22 cellular contexts compared by ENCODE assay signal in genomic region chr13:111480976-111481375, GRCh38.
A peak's percentile ranks its signal among the peaks of the same experiment; 100 is the strongest.
DNase-seq lines count a peak whose midpoint lies in the region; TF ChIP-seq lines count a peak whose summit lies in the region.
"Had no signal": no experiment of that assay in that cellular context is flagged by ENCODE, and none has a peak within 500 bp of the region (broad histone marks: within the 10 kb centered on the region; RNA-seq: fewer than 3 reads in every experiment).

No MANE protein-coding gene starts in this region.

- no peak for DNase-seq in activated naive CD4-positive, alpha-beta T cell treated with anti-CD3 and anti-CD28 coated beads, Interleukin-2, amount 50 U/mL, for 16 hours
- DNase-seq in NCI-H2196 (lab: John Stamatoyannopoulos, UW; ENCODE audit: unreplicated experiment) = peak; percentile 32
- peak; percentile 5 for DNase-seq in WERI-Rb-1
- DNase-seq in activated CD4-positive, alpha-beta T cell treated with anti-CD3 and anti-CD28 coated beads for 48 hours = no peak
- no peak for DNase-seq in amniotic stem cell (lab: John Stamatoyannopoulos, UW)
- no peak for DNase-seq in amygdala (lab: John Stamatoyannopoulos, UW)
- DNase-seq in SJCRH30 = no peak
- DNase-seq: activated CD4-positive, alpha-beta memory T cell treated with anti-CD3 and anti-CD28 coated beads for 36 hours; BE2C; Caco-2; dermis blood vessel endothelial cell; EL; H7; MM.1S; NCI-H2227 treated with DMSO at 0.1 percent for 48 hours; stimulated activated CD4-positive, alpha-beta T cell treated with anti-CD3 and anti-CD28 coated beads, Interleukin-4, amount 100 ng/mL, for 24 hours; T-helper 17 cell had no signal

- H3K4me1 ChIP-seq in SJCRH30 = no peaks in the 10 kb centered on the region
- H3K4me1 ChIP-seq: A549, BE2C, Caco-2, left lung had no signal

- no peaks in the 10 kb centered on the region for H3K4me1 Mint-ChIP-seq in activated naive CD4-positive, alpha-beta T cell treated with anti-CD3 and anti-CD28 coated beads, Interleukin-2, amount 50 U/mL, for 24 hours

- H3K27me3 Mint-ChIP-seq in activated naive CD4-positive, alpha-beta T cell treated with anti-CD3 and anti-CD28 coated beads, Interleukin-2, amount 50 U/mL, for 24 hours = peaks cover 3% of the 10 kb centered on the region
- H3K27me3 Mint-ChIP-seq: activated CD4-positive, alpha-beta memory T cell treated with anti-CD3 and anti-CD28 coated beads for 36 hours had no signal

- TF ChIP-seq CTCF in WERI-Rb-1 (IDR thresholded peaks at IDR 0.05; ENCODE audit: low read depth, low read length) = no peak

- H3K9me3 ChIP-seq in WERI-Rb-1 (ENCODE audit: severe bottlenecking) = peaks cover 13% of the 10 kb centered on the region
- no peaks in the 10 kb centered on the region for H3K9me3 ChIP-seq in SJCRH30 (replicated peaks)
- H3K9me3 ChIP-seq: A549, BE2C had no signal

- H3K27ac Mint-ChIP-seq in activated naive CD4-positive, alpha-beta T cell treated with anti-CD3 and anti-CD28 coated beads, Interleukin-2, amount 50 U/mL, for 24 hours = peak overlapping the region; percentile 46
- H3K27ac Mint-ChIP-seq: activated CD4-positive, alpha-beta memory T cell treated with anti-CD3 and anti-CD28 coated beads for 36 hours; T-helper 17 cell had no signal

- H3K4me3 ChIP-seq in WERI-Rb-1 (ENCODE audit: low read depth, low read length) (no peak overlapping the region), SJCRH30 (no peak overlapping the region)
- H3K4me3 ChIP-seq: A549, K562, left lung had no signal

- H3K27me3 ChIP-seq in WERI-Rb-1 (ENCODE audit: insufficient read depth, low read depth, severe bottlenecking) (peaks cover 100% of the 10 kb centered on the region), SJCRH30 (peaks cover 6% of the 10 kb centered on the region; the same call in 1 of the 2 replicates)

- no peaks in the 10 kb centered on the region for H3K9me3 Mint-ChIP-seq in activated naive CD4-positive, alpha-beta T cell treated with anti-CD3 and anti-CD28 coated beads, Interleukin-2, amount 50 U/mL, for 24 hours
- H3K9me3 Mint-ChIP-seq: activated CD4-positive, alpha-beta memory T cell treated with anti-CD3 and anti-CD28 coated beads for 36 hours had no signal

- no peaks in the 10 kb centered on the region for H3K36me3 Mint-ChIP-seq in activated naive CD4-positive, alpha-beta T cell treated with anti-CD3 and anti-CD28 coated beads, Interleukin-2, amount 50 U/mL, for 24 hours
- H3K36me3 Mint-ChIP-seq: activated CD4-positive, alpha-beta memory T cell treated with anti-CD3 and anti-CD28 coated beads for 36 hours had no signal

- no peaks in the 10 kb centered on the region for H3K36me3 ChIP-seq in WERI-Rb-1
- no peaks in the 10 kb centered on the region for H3K36me3 ChIP-seq in SJCRH30
- H3K36me3 ChIP-seq: BE2C, left lung had no signal

- H3K4me3 Mint-ChIP-seq in activated naive CD4-positive, alpha-beta T cell treated with anti-CD3 and anti-CD28 coated beads, Interleukin-2, amount 50 U/mL, for 24 hours = no peak overlapping the region
- H3K4me3 Mint-ChIP-seq: activated CD4-positive, alpha-beta memory T cell treated with anti-CD3 and anti-CD28 coated beads for 36 hours; T-helper 17 cell had no signal

- H3K27ac ChIP-seq in WERI-Rb-1 (no peak overlapping the region), SJCRH30 (no peak overlapping the region)
- H3K27ac ChIP-seq: A549, left lung, VCaP had no signal

Comparison
In these comparisons a context has a peak if more than half of its experiments do, and no peak if none do; other contexts are left out.
1. DNase-seq: peak in NCI-H2196 (single experiment) and WERI-Rb-1 (single experiment); none in activated naive CD4-positive, alpha-beta T cell treated with anti-CD3 and anti-CD28 coated beads, Interleukin-2, amount 50 U/mL, for 16 hours (single experiment), activated CD4-positive, alpha-beta T cell treated with anti-CD3 and anti-CD28 coated beads for 48 hours (single experiment), amniotic stem cell (single experiment), amygdala (0 of 56) and SJCRH30 (0 of 2).